In genomic region chr9:14451949-14452348, GRCh38 we compare ENCODE assay signal across 16 cellular contexts.
DNase-seq lines count a peak whose midpoint lies in the region; ATAC-seq and TF ChIP-seq lines count a peak whose summit lies in the region.
"Had no signal": no experiment of that assay in that cellular context is flagged by ENCODE, and none has a peak within 500 bp of the region (broad histone marks: within the 10 kb centered on the region; RNA-seq: fewer than 3 reads in every experiment).

No MANE protein-coding gene starts in this region.

- POLR2A ChIA-PET in SK-N-SH (lab: Yijun Ruan, JAX) = no interaction called here

- H3K27ac ChIP-seq in SK-N-SH (ENCODE audit: low read depth in 2 of 2, low read length in 1 of 2) = no peak overlapping the region
- H3K27ac ChIP-seq: adrenal gland, coronary artery, tibial nerve had no signal

- 36% methylated on average over 4 of the region's 4 CpGs for WGBS in SK-N-SH (ENCODE audit: low lambda C conversion rate)

- no peaks in the 10 kb centered on the region for H3K36me3 ChIP-seq in SK-N-SH (replicated peaks in 1 of 2; ENCODE audit: control insufficient read depth in 1 of 2, insufficient read depth in 2 of 2, low read length in 1 of 2)
- H3K36me3 ChIP-seq in mucosa of descending colon (ENCODE audit: low read depth) = no peaks in the 10 kb centered on the region
- H3K36me3 ChIP-seq: adrenal gland, tibial nerve had no signal

- CTCF ChIA-PET in SK-N-SH (lab: Yijun Ruan, JAX) = interaction anchor here (0.7 kb wide), 1 partner anchor 119 kb away, joined by 3 read pairs; no protein-coding TSS in a partner anchor

- DNase-seq in GM12864 (ENCODE audit: low read depth) (peak; percentile 5), SK-N-SH (no peak), posterior cingulate gyrus (no peak), mucosa of descending colon (no peak), inferior parietal cortex (ENCODE audit: extremely low spot score) (no peak)
- DNase-seq: activated CD4-positive, CD25-positive, alpha-beta regulatory T cell treated with anti-CD3 and anti-CD28 coated beads, Interleukin-2, amount 50 U/mL, for 72 hours; activated T-cell treated with anti-CD3 and anti-CD28 coated beads, Interleukin-2, amount 50 U/mL, for 4 hours; adrenal gland; COR-L47; H7 had no signal

- ATAC-seq in GM19395 (IDR thresholded peaks at IDR 0.05; ENCODE audit: unreplicated experiment) = peak; percentile 99
- peak; percentile 97 for ATAC-seq in HG02610 (IDR thresholded peaks at IDR 0.05; ENCODE audit: unreplicated experiment)
- ATAC-seq in HG03280 (IDR thresholded peaks at IDR 0.05; ENCODE audit: unreplicated experiment) = peak; percentile 80
- no peak for ATAC-seq in mucosa of descending colon
- ATAC-seq: activated T-cell treated with anti-CD3 and anti-CD28 coated beads, Interleukin-2, amount 50 U/mL, for 4 hours had no signal

- no peak for TF ChIP-seq RAD21 in SK-N-SH (IDR thresholded peaks at IDR 0.05; ENCODE audit: low read length)

- H3K4me1 ChIP-seq in SK-N-SH (ENCODE audit: control insufficient read depth in 1 of 2, insufficient read depth in 2 of 2, low read depth in 1 of 2, low read length in 1 of 2) = peaks cover 0 to 7% of the 10 kb centered on the region in 2 experiments; a peak in 2 of 4 replicates
- no peaks in the 10 kb centered on the region for H3K4me1 ChIP-seq in mucosa of descending colon (ENCODE audit: low read depth)
- H3K4me1 ChIP-seq: adrenal gland, tibial nerve had no signal

- H3K9ac ChIP-seq in SK-N-SH = no peak overlapping the region

- no peak overlapping the region for H2AFZ ChIP-seq in SK-N-SH (ENCODE audit: low read depth)

- H3K4me3 ChIP-seq in GM12864 (ENCODE audit: low read depth, low read length) (no peak overlapping the region), SK-N-SH (ENCODE audit: low read depth in 2 of 2, low read length in 1 of 2) (no peak overlapping the region), mucosa of descending colon (no peak overlapping the region)
- H3K4me3 ChIP-seq: adrenal gland, coronary artery, lung, tibial nerve had no signal

- intact Hi-C loops in posterior cingulate gyrus (cut with DNase I) (no loop called here), mucosa of descending colon (cut with DNase I, micrococcal nuclease) (no loop called here)

- H3K27me3 ChIP-seq in SK-N-SH (ENCODE audit: insufficient read depth) = no peaks in the 10 kb centered on the region; the same call in 1 of the 2 replicates
- H3K27me3 ChIP-seq: adrenal gland, tibial nerve had no signal

- H4K20me1 ChIP-seq in SK-N-SH (ENCODE audit: insufficient read depth) = no peaks in the 10 kb centered on the region

- H3K4me2 ChIP-seq in SK-N-SH = no peak overlapping the region

- H3K9me2 ChIP-seq in SK-N-SH = no peaks in the 10 kb centered on the region

- H3K9me3 ChIP-seq in SK-N-SH (peaks cover 3% of the 10 kb centered on the region; the same call in 1 of the 2 replicates), mucosa of descending colon (no peaks in the 10 kb centered on the region)
- H3K9me3 ChIP-seq: adrenal gland had no signal

- TF ChIP-seq CTCF in GM12864 (IDR thresholded peaks at IDR 0.05; ENCODE audit: low read depth, low read length, missing control alignments) (no peak), SK-N-SH (IDR thresholded peaks at IDR 0.05) (no peak), mucosa of descending colon (IDR thresholded peaks at IDR 0.05) (no peak)

- TF ChIP-seq EP300 in SK-N-SH (IDR thresholded peaks at IDR 0.05; ENCODE audit: borderline replicate concordance in 1 of 2, low read depth in 1 of 2, low read length in 1 of 2) = no peak

- no peaks in the 10 kb centered on the region for H3K79me2 ChIP-seq in SK-N-SH (ENCODE audit: insufficient read depth)

- no peaks in the 10 kb centered on the region for H3F3A ChIP-seq in SK-N-SH (replicated peaks; ENCODE audit: insufficient read depth)

TF ChIP-seq in SK-N-SH, 30 proteins besides CTCF, POLR2A, EP300 and RAD21:
- TF ChIP-seq, protein P1, sequence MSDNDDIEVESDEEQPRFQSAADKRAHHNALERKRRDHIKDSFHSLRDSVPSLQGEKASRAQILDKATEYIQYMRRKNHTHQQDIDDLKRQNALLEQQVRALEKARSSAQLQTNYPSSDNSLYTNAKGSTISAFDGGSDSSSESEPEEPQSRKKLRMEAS (IDR thresholded peaks at IDR 0.05; ENCODE audit: low read depth) = no peak
- TF ChIP-seq, protein P2, sequence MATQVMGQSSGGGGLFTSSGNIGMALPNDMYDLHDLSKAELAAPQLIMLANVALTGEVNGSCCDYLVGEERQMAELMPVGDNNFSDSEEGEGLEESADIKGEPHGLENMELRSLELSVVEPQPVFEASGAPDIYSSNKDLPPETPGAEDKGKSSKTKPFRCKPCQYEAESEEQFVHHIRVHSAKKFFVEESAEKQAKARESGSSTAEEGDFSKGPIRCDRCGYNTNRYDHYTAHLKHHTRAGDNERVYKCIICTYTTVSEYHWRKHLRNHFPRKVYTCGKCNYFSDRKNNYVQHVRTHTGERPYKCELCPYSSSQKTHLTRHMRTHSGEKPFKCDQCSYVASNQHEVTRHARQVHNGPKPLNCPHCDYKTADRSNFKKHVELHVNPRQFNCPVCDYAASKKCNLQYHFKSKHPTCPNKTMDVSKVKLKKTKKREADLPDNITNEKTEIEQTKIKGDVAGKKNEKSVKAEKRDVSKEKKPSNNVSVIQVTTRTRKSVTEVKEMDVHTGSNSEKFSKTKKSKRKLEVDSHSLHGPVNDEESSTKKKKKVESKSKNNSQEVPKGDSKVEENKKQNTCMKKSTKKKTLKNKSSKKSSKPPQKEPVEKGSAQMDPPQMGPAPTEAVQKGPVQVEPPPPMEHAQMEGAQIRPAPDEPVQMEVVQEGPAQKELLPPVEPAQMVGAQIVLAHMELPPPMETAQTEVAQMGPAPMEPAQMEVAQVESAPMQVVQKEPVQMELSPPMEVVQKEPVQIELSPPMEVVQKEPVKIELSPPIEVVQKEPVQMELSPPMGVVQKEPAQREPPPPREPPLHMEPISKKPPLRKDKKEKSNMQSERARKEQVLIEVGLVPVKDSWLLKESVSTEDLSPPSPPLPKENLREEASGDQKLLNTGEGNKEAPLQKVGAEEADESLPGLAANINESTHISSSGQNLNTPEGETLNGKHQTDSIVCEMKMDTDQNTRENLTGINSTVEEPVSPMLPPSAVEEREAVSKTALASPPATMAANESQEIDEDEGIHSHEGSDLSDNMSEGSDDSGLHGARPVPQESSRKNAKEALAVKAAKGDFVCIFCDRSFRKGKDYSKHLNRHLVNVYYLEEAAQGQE (IDR thresholded peaks at IDR 0.05; ENCODE audit: low read depth, low read length) = no peak
- no peak for TF ChIP-seq USF2 (IDR thresholded peaks at IDR 0.05; ENCODE audit: borderline replicate concordance, low read depth, low read length)
- TF ChIP-seq GATA2 (CRISPR knock-in tag; IDR thresholded peaks at IDR 0.05) = no peak
- no peak for TF ChIP-seq JUND (IDR thresholded peaks at IDR 0.05)
- no peak for TF ChIP-seq NRF1 (IDR thresholded peaks at IDR 0.05; ENCODE audit: low read depth, low read length)
- TF ChIP-seq MXI1 (IDR thresholded peaks at IDR 0.05; ENCODE audit: low read depth, low read length) = no peak
- TF ChIP-seq POLR2AphosphoS5 (IDR thresholded peaks at IDR 0.05; ENCODE audit: low read depth, low read length) = no peak
- TF ChIP-seq GABPA (IDR thresholded peaks at IDR 0.05; ENCODE audit: low read depth) = no peak
- TF ChIP-seq FOXJ3 (CRISPR knock-in tag; IDR thresholded peaks at IDR 0.05) = no peak
- TF ChIP-seq SMC3 (IDR thresholded peaks at IDR 0.05; ENCODE audit: low read depth, low read length) = no peak
